23 cellular contexts compared by ENCODE assay signal in genomic region chr11:93845181-93846092, GRCh38. TPM values are rescaled to one million over a fixed set of nuclear protein-coding genes. Genes with fewer than 3 reads are reported as not detected.
"Had no signal": no experiment of that assay in that cellular context is flagged by ENCODE, and none has a peak within 500 bp of the region (broad histone marks: within the 10 kb centered on the region; RNA-seq: fewer than 3 reads in every experiment).

No MANE protein-coding gene starts in this region.

- ATAC-seq: activated CD8-positive, alpha-beta T cell treated with anti-CD3 and anti-CD28 coated beads, Interleukin-2, amount 10 ng/mL, durations not matched to agents 7 days and 5 days; activated T-cell treated with anti-CD3 and anti-CD28 coated beads, Interleukin-2, amount 50 U/mL, for 72 hours; left ventricle myocardium superior had no signal

- DNase-seq: activated CD4-positive, alpha-beta T cell treated with anti-CD3 and anti-CD28 coated beads, Interleukin-2, amount 10 ng/mL, durations not matched to agents 7 days and 5 days; activated CD8-positive, alpha-beta T cell treated with anti-CD3 and anti-CD28 coated beads, Interleukin-2, amount 10 ng/mL, durations not matched to agents 7 days and 5 days; activated gamma-delta T cell; activated T-cell treated with anti-CD3 and anti-CD28 coated beads, Interleukin-2, amount 50 U/mL, for 72 hours; effector CD4-positive, alpha-beta T cell; esophagus squamous epithelium; hippocampal formation; left ventricle myocardium superior; occipital lobe; posterior cingulate gyrus; stimulated activated CD4-positive, alpha-beta T cell treated with anti-CD3 and anti-CD28 coated beads, Interleukin-12 subunit alpha, Interleukin-12 subunit beta, amount 100 ng/mL, for 4 hours; stimulated activated CD4-positive, alpha-beta T cell treated with anti-CD3 and anti-CD28 coated beads, Interleukin-1b, Interleukin-23, amount 100 ng/mL, for 48 hours; stimulated activated CD8-positive, alpha-beta memory T cell treated with anti-CD3 and anti-CD28 coated beads, Interleukin-4, amount 100 ng/mL, for 48 hours; stimulated activated naive CD4-positive, alpha-beta T cell treated with Interleukin-2 at 50 U/mL for 16 hours; T-helper 1 cell; T-helper 9 cell; thyroid gland had no signal

- H3K9me3 Mint-ChIP-seq: activated CD4-positive, alpha-beta T cell treated with anti-CD3 and anti-CD28 coated beads, Interleukin-2, amount 10 ng/mL, durations not matched to agents 7 days and 5 days; activated naive CD4-positive, alpha-beta T cell treated with anti-CD3 and anti-CD28 coated beads, Interleukin-2, amount 50 U/mL, for 24 hours; activated T-cell treated with anti-CD3 and anti-CD28 coated beads, Interleukin-2, amount 50 U/mL, for 72 hours; memory B cell had no signal

- H3K9me3 ChIP-seq: ascending aorta, esophagus squamous epithelium, thyroid gland had no signal

- H3K27me3 ChIP-seq: ascending aorta, thyroid gland had no signal

- H3K27ac Mint-ChIP-seq: activated CD4-positive, alpha-beta T cell treated with anti-CD3 and anti-CD28 coated beads, Interleukin-2, amount 10 ng/mL, durations not matched to agents 7 days and 5 days; activated CD8-positive, alpha-beta T cell treated with anti-CD3 and anti-CD28 coated beads, Interleukin-2, amount 10 ng/mL, durations not matched to agents 7 days and 5 days; activated naive CD4-positive, alpha-beta T cell treated with anti-CD3 and anti-CD28 coated beads, Interleukin-2, amount 50 U/mL, for 24 hours; activated T-cell treated with anti-CD3 and anti-CD28 coated beads, Interleukin-2, amount 50 U/mL, for 72 hours; memory B cell had no signal

- H3K36me3 Mint-ChIP-seq: activated naive CD4-positive, alpha-beta T cell treated with anti-CD3 and anti-CD28 coated beads, Interleukin-2, amount 50 U/mL, for 24 hours; memory B cell had no signal

- H3K27ac ChIP-seq: ascending aorta, esophagus squamous epithelium, thyroid gland had no signal

- H3K36me3 ChIP-seq: ascending aorta, esophagus squamous epithelium, thyroid gland had no signal

- H3K4me3 ChIP-seq: ascending aorta, esophagus squamous epithelium, thyroid gland had no signal

- H3K4me3 Mint-ChIP-seq: activated CD4-positive, alpha-beta T cell treated with anti-CD3 and anti-CD28 coated beads, Interleukin-2, amount 10 ng/mL, durations not matched to agents 7 days and 5 days; activated CD8-positive, alpha-beta T cell treated with anti-CD3 and anti-CD28 coated beads, Interleukin-2, amount 10 ng/mL, durations not matched to agents 7 days and 5 days; activated naive CD4-positive, alpha-beta T cell treated with anti-CD3 and anti-CD28 coated beads, Interleukin-2, amount 50 U/mL, for 24 hours; activated T-cell treated with anti-CD3 and anti-CD28 coated beads, Interleukin-2, amount 50 U/mL, for 72 hours; memory B cell had no signal

- H3K4me1 Mint-ChIP-seq: memory B cell had no signal

RNA-seq across cellular contexts. Expression of gene VSTM5, which starts 5.0 kb away (rescaled TPM):
- total RNA-seq: activated CD4-positive, alpha-beta T cell treated with anti-CD3 and anti-CD28 coated beads, Interleukin-2, amount 10 ng/mL, durations not matched to agents 7 days and 5 days; activated CD8-positive, alpha-beta T cell treated with anti-CD3 and anti-CD28 coated beads, Interleukin-2, amount 10 ng/mL, durations not matched to agents 7 days and 5 days; activated T-cell treated with anti-CD3 and anti-CD28 coated beads, Interleukin-2, amount 50 U/mL, for 72 hours; ascending aorta; left ventricle myocardium superior; mononuclear cell; subcutaneous adipose tissue had no signal
- polyA plus RNA-seq: neural cell had no signal
